In genomic region chr3:87501076-87501475, GRCh38 we compare ENCODE assay signal across 34 cellular contexts.
"Had no signal": no experiment of that assay in that cellular context is flagged by ENCODE, and none has a peak within 500 bp of the region (broad histone marks: within the 10 kb centered on the region; RNA-seq: fewer than 3 reads in every experiment).

No MANE protein-coding gene starts in this region.

- H3K9me3 Mint-ChIP-seq: activated CD4-positive, alpha-beta memory T cell treated with anti-CD3 and anti-CD28 coated beads for 36 hours; activated CD4-positive, alpha-beta T cell treated with anti-CD3 and anti-CD28 coated beads, Interleukin-2, amount 10 ng/mL, durations not matched to agents 24 days and 14 days; activated naive CD4-positive, alpha-beta T cell treated with anti-CD3 and anti-CD28 coated beads for 36 hours; activated naive CD8-positive, alpha-beta T cell treated with anti-CD3 and anti-CD28 coated beads for 36 hours; activated T-helper 1 cell treated with anti-CD3 and anti-CD28 coated beads, Interleukin-12 subunit alpha, Interleukin-12 subunit beta, Interleukin-2, Interleukin-4 antibody, amounts not matched to agents 30 ng/mL and 10 ng/mL and 1 ng/mL, durations not matched to agents 14 hours and 24 hours and 36 hours; nephron progenitor cell; stimulated activated effector memory CD8-positive, alpha-beta T cell treated with anti-CD3 and anti-CD28 coated beads, Interleukin-12 subunit alpha, Interleukin-12 subunit beta, amount 100 ng/mL, for 72 hours; stimulated activated naive CD8-positive, alpha-beta T cell treated with anti-CD3 and anti-CD28 coated beads, Interleukin-15, Interleukin-2, amounts not matched to agents 100 ng/mL and 50 ng/mL, for 24 hours had no signal

- H3K36me3 ChIP-seq: adrenal gland, ascending aorta, esophagus muscularis mucosa, heart right ventricle, neutrophil, ovary, thoracic aorta, WERI-Rb-1 had no signal

- H3K9me3 ChIP-seq: adrenal gland, ascending aorta, esophagus muscularis mucosa, heart right ventricle, neutrophil, ovary, thoracic aorta had no signal

- H3K4me3 Mint-ChIP-seq: activated CD4-positive, alpha-beta memory T cell treated with anti-CD3 and anti-CD28 coated beads for 36 hours; activated CD4-positive, alpha-beta T cell treated with anti-CD3 and anti-CD28 coated beads, Interleukin-2, amount 10 ng/mL, durations not matched to agents 24 days and 14 days; activated naive CD4-positive, alpha-beta T cell treated with anti-CD3 and anti-CD28 coated beads for 36 hours; activated naive CD8-positive, alpha-beta T cell treated with anti-CD3 and anti-CD28 coated beads for 36 hours; activated T-helper 1 cell treated with anti-CD3 and anti-CD28 coated beads, Interleukin-12 subunit alpha, Interleukin-12 subunit beta, Interleukin-2, Interleukin-4 antibody, amounts not matched to agents 30 ng/mL and 10 ng/mL and 1 ng/mL, durations not matched to agents 14 hours and 24 hours and 36 hours; brain; naive B cell; nephron progenitor cell; stimulated activated effector memory CD8-positive, alpha-beta T cell treated with anti-CD3 and anti-CD28 coated beads, Interleukin-12 subunit alpha, Interleukin-12 subunit beta, amount 100 ng/mL, for 72 hours; stimulated activated naive CD8-positive, alpha-beta T cell treated with anti-CD3 and anti-CD28 coated beads, Interleukin-15, Interleukin-2, amounts not matched to agents 100 ng/mL and 50 ng/mL, for 24 hours had no signal

- H3K27me3 ChIP-seq: adrenal gland, ascending aorta, esophagus muscularis mucosa, heart right ventricle, neutrophil, ovary had no signal

- H3K36me3 Mint-ChIP-seq: activated CD4-positive, alpha-beta memory T cell treated with anti-CD3 and anti-CD28 coated beads for 36 hours; activated naive CD8-positive, alpha-beta T cell treated with anti-CD3 and anti-CD28 coated beads for 36 hours; brain; naive B cell; stimulated activated effector memory CD8-positive, alpha-beta T cell treated with anti-CD3 and anti-CD28 coated beads, Interleukin-12 subunit alpha, Interleukin-12 subunit beta, amount 100 ng/mL, for 72 hours had no signal

- DNase-seq: activated CD4-positive, alpha-beta memory T cell treated with anti-CD3 and anti-CD28 coated beads for 36 hours; activated CD4-positive, alpha-beta T cell treated with anti-CD3 and anti-CD28 coated beads, Interleukin-2, amount 10 ng/mL, durations not matched to agents 24 days and 14 days; activated CD4-positive, CD25-positive, alpha-beta regulatory T cell treated with anti-CD3 and anti-CD28 coated beads, Interleukin-2, amount 50 U/mL, for 72 hours; activated CD8-positive, alpha-beta memory T cell treated with anti-CD3 and anti-CD28 coated beads, Interleukin-2, amount 50 U/mL, for 4 hours; activated effector memory CD4-positive, alpha-beta T cell treated with anti-CD3 and anti-CD28 coated beads, Interleukin-2, amount 50 U/mL, for 16 hours; activated naive CD4-positive, alpha-beta T cell treated with anti-CD3 and anti-CD28 coated beads for 36 hours; activated naive CD8-positive, alpha-beta T cell treated with anti-CD3 and anti-CD28 coated beads for 36 hours; activated T-cell treated with anti-CD3 and anti-CD28 coated beads, Interleukin-2, amount 50 U/mL, for 1 hour; adrenal gland; caudate nucleus; cortex of kidney; foreskin melanocyte; heart right ventricle; left ventricle myocardium superior; naive B cell; nephron progenitor cell; ovary; retina; stimulated activated CD4-positive, alpha-beta T cell treated with anti-CD3 and anti-CD28 coated beads, Interleukin-4, amount 100 ng/mL, for 24 hours; T1000; WERI-Rb-1 had no signal

- FAIRE-seq: endothelial cell of umbilical vein, islet of Langerhans had no signal

- H3K27ac ChIP-seq: adrenal gland, ascending aorta, esophagus muscularis mucosa, heart right ventricle, neutrophil, ovary, skin epidermis, thoracic aorta, WERI-Rb-1 had no signal

- H3K27ac Mint-ChIP-seq: activated CD4-positive, alpha-beta memory T cell treated with anti-CD3 and anti-CD28 coated beads for 36 hours; activated CD4-positive, alpha-beta T cell treated with anti-CD3 and anti-CD28 coated beads, Interleukin-2, amount 10 ng/mL, durations not matched to agents 24 days and 14 days; activated naive CD4-positive, alpha-beta T cell treated with anti-CD3 and anti-CD28 coated beads for 36 hours; activated naive CD8-positive, alpha-beta T cell treated with anti-CD3 and anti-CD28 coated beads for 36 hours; activated T-helper 1 cell treated with anti-CD3 and anti-CD28 coated beads, Interleukin-12 subunit alpha, Interleukin-12 subunit beta, Interleukin-2, Interleukin-4 antibody, amounts not matched to agents 30 ng/mL and 10 ng/mL and 1 ng/mL, durations not matched to agents 14 hours and 24 hours and 36 hours; brain; naive B cell; nephron progenitor cell; progenitor cell of endocrine pancreas; stimulated activated effector memory CD8-positive, alpha-beta T cell treated with anti-CD3 and anti-CD28 coated beads, Interleukin-12 subunit alpha, Interleukin-12 subunit beta, amount 100 ng/mL, for 72 hours; stimulated activated naive CD8-positive, alpha-beta T cell treated with anti-CD3 and anti-CD28 coated beads, Interleukin-15, Interleukin-2, amounts not matched to agents 100 ng/mL and 50 ng/mL, for 24 hours had no signal

- H3K4me3 ChIP-seq: adrenal gland, ascending aorta, esophagus muscularis mucosa, heart right ventricle, ovary, skin epidermis, thoracic aorta had no signal

- H3K27me3 Mint-ChIP-seq: activated CD4-positive, alpha-beta memory T cell treated with anti-CD3 and anti-CD28 coated beads for 36 hours; activated CD4-positive, alpha-beta T cell treated with anti-CD3 and anti-CD28 coated beads, Interleukin-2, amount 10 ng/mL, durations not matched to agents 24 days and 14 days; activated naive CD8-positive, alpha-beta T cell treated with anti-CD3 and anti-CD28 coated beads for 36 hours; naive B cell; progenitor cell of endocrine pancreas; stimulated activated naive CD8-positive, alpha-beta T cell treated with anti-CD3 and anti-CD28 coated beads, Interleukin-15, Interleukin-2, amounts not matched to agents 100 ng/mL and 50 ng/mL, for 24 hours had no signal

- ATAC-seq: heart right ventricle; left ventricle myocardium superior; sciatic nerve; stimulated activated effector memory CD8-positive, alpha-beta T cell treated with anti-CD3 and anti-CD28 coated beads, Interleukin-12 subunit alpha, Interleukin-12 subunit beta, amount 100 ng/mL, for 72 hours had no signal

- H3K4me1 Mint-ChIP-seq: activated CD4-positive, alpha-beta T cell treated with anti-CD3 and anti-CD28 coated beads, Interleukin-2, amount 10 ng/mL, durations not matched to agents 24 days and 14 days; activated naive CD8-positive, alpha-beta T cell treated with anti-CD3 and anti-CD28 coated beads for 36 hours; brain; naive B cell; nephron progenitor cell; stimulated activated effector memory CD8-positive, alpha-beta T cell treated with anti-CD3 and anti-CD28 coated beads, Interleukin-12 subunit alpha, Interleukin-12 subunit beta, amount 100 ng/mL, for 72 hours had no signal

- H3K4me1 ChIP-seq: adrenal gland, ascending aorta, esophagus muscularis mucosa, heart right ventricle had no signal
